Comparison of ENCODE assay signal across 32 cellular contexts in genomic region chr5:58325950-58326500, GRCh38.
"Had no signal": no experiment of that assay in that cellular context is flagged by ENCODE, and none has a peak within 500 bp of the region (broad histone marks: within the 10 kb centered on the region; RNA-seq: fewer than 3 reads in every experiment).

No MANE protein-coding gene starts in this region.

- H3K4me2 ChIP-seq: KMS-11 had no signal

- H3K27me3 ChIP-seq: adrenal gland, body of pancreas, breast epithelium had no signal

- H3K4me3 Mint-ChIP-seq: activated CD4-positive, alpha-beta T cell treated with anti-CD3 and anti-CD28 coated beads, Interleukin-2, amount 10 ng/mL, durations not matched to agents 7 days and 5 days; activated naive CD4-positive, alpha-beta T cell treated with anti-CD3 and anti-CD28 coated beads for 36 hours; activated T-cell treated with anti-CD3 and anti-CD28 coated beads, Interleukin-2, amount 50 U/mL, for 4 hours; activated T-helper 1 cell treated with anti-CD3 and anti-CD28 coated beads, Interleukin-12 subunit alpha, Interleukin-12 subunit beta, Interleukin-2, Interleukin-4 antibody, amounts not matched to agents 30 ng/mL and 10 ng/mL and 1 ng/mL, durations not matched to agents 14 hours and 24 hours and 36 hours had no signal

- ATAC-seq: activated naive CD4-positive, alpha-beta T cell treated with anti-CD3 and anti-CD28 coated beads, Interleukin-2, amount 50 U/mL, for 72 hours; activated T-cell treated with anti-CD3 and anti-CD28 coated beads, Interleukin-2, amount 50 U/mL, for 4 hours; body of pancreas; PC-3; Right ventricle myocardium inferior had no signal

- H3K36me3 Mint-ChIP-seq: activated naive CD4-positive, alpha-beta T cell treated with anti-CD3 and anti-CD28 coated beads, Interleukin-2, amount 50 U/mL, for 72 hours had no signal

- H3K4me1 Mint-ChIP-seq: activated CD4-positive, alpha-beta T cell treated with anti-CD3 and anti-CD28 coated beads, Interleukin-2, amount 10 ng/mL, durations not matched to agents 7 days and 5 days had no signal

- DNase-seq: activated CD4-positive, alpha-beta T cell treated with anti-CD3 and anti-CD28 coated beads, Interleukin-2, amount 10 ng/mL, durations not matched to agents 7 days and 5 days; activated CD4-positive, alpha-beta T cell treated with anti-CD3 and anti-CD28 coated beads, Interleukin-2, amount 50 U/mL, for 48 hours; activated CD8-positive, alpha-beta memory T cell treated with anti-CD3 and anti-CD28 coated beads, Interleukin-2, amount 50 U/mL, for 4 hours; activated gamma-delta T cell treated with Interleukin-2 at 50 U/mL for 16 hours; activated naive CD4-positive, alpha-beta T cell treated with anti-CD3 and anti-CD28 coated beads for 36 hours; activated T-cell treated with anti-CD3 and anti-CD28 coated beads for 4 hours; activated T-cell treated with anti-CD3 and anti-CD28 coated beads, Interleukin-2, amount 50 U/mL, for 4 hours; adrenal gland; body of pancreas; MM.1S; MV-4-11; NCI-H1092; NCI-H146; NCI-H187; NCI-H2029 treated with DMSO at 0.1 percent for 48 hours; NCI-H2107; NCI-H2171; NCI-H510A; NCI-H526; NCI-H748 treated with DMSO at 0.1 percent for 48 hours; NK-92 treated with Interleukin-12 subunit alpha and Interleukin-12 subunit beta, amount 100 ng/mL, for 24 hours; PC-3; SIG-M5; T1000 had no signal

- H3K9me3 Mint-ChIP-seq: activated CD4-positive, alpha-beta T cell treated with anti-CD3 and anti-CD28 coated beads, Interleukin-2, amount 10 ng/mL, durations not matched to agents 7 days and 5 days; activated naive CD4-positive, alpha-beta T cell treated with anti-CD3 and anti-CD28 coated beads for 36 hours; activated naive CD4-positive, alpha-beta T cell treated with anti-CD3 and anti-CD28 coated beads, Interleukin-2, amount 50 U/mL, for 72 hours; activated T-cell treated with anti-CD3 and anti-CD28 coated beads, Interleukin-2, amount 50 U/mL, for 4 hours; activated T-helper 1 cell treated with anti-CD3 and anti-CD28 coated beads, Interleukin-12 subunit alpha, Interleukin-12 subunit beta, Interleukin-2, Interleukin-4 antibody, amounts not matched to agents 30 ng/mL and 10 ng/mL and 1 ng/mL, durations not matched to agents 14 hours and 24 hours and 36 hours had no signal

- H3K27ac Mint-ChIP-seq: activated CD4-positive, alpha-beta T cell treated with anti-CD3 and anti-CD28 coated beads, Interleukin-2, amount 10 ng/mL, durations not matched to agents 7 days and 5 days; activated naive CD4-positive, alpha-beta T cell treated with anti-CD3 and anti-CD28 coated beads for 36 hours; activated naive CD4-positive, alpha-beta T cell treated with anti-CD3 and anti-CD28 coated beads, Interleukin-2, amount 50 U/mL, for 72 hours; activated T-helper 1 cell treated with anti-CD3 and anti-CD28 coated beads, Interleukin-12 subunit alpha, Interleukin-12 subunit beta, Interleukin-2, Interleukin-4 antibody, amounts not matched to agents 30 ng/mL and 10 ng/mL and 1 ng/mL, durations not matched to agents 14 hours and 24 hours and 36 hours had no signal

- H3K27ac ChIP-seq: adrenal gland, body of pancreas, breast epithelium, KMS-11, RWPE1 had no signal

- H3K9me3 ChIP-seq: adrenal gland, body of pancreas, breast epithelium had no signal

- H3K4me1 ChIP-seq: adrenal gland, body of pancreas, breast epithelium had no signal

- H3K36me3 ChIP-seq: adrenal gland, breast epithelium had no signal

- FAIRE-seq: astrocyte, RCC 7860 had no signal

- H3K4me3 ChIP-seq: adrenal gland, body of pancreas, breast epithelium had no signal
